In genomic region chr2:151775057-151775740, GRCh38 we compare ENCODE assay signal across 13 cellular contexts. TPM values are rescaled to one million over a fixed set of nuclear protein-coding genes. Genes with fewer than 3 reads are reported as not detected.
A peak's percentile ranks its signal among the peaks of the same experiment; 100 is the strongest.
DNase-seq lines count a peak whose midpoint lies in the region; ATAC-seq and TF ChIP-seq lines count a peak whose summit lies in the region.
"Had no signal": no experiment of that assay in that cellular context is flagged by ENCODE, and none has a peak within 500 bp of the region (broad histone marks: within the 10 kb centered on the region; RNA-seq: fewer than 3 reads in every experiment).

No MANE protein-coding gene starts in this region.

- peaks cover 21% of the 10 kb centered on the region for H3K36me3 ChIP-seq in OCI-LY1 (ENCODE audit: insufficient read depth, low read length)
- H3K36me3 ChIP-seq in fibroblast of lung (ENCODE audit: control insufficient read depth, insufficient read depth, low read length), result no peaks in the 10 kb centered on the region
- peaks cover 0 to 36% (median 2%) of the 10 kb centered on the region in 6 donors for H3K36me3 ChIP-seq in spleen
- no peaks in the 10 kb centered on the region for H3K36me3 ChIP-seq in naive thymus-derived CD4-positive, alpha-beta T cell (ENCODE audit: control insufficient read depth in 2 of 3, insufficient read depth in 3 of 3, low read length in 3 of 3)
- no peaks in the 10 kb centered on the region for H3K36me3 ChIP-seq in testis (ENCODE audit: low read depth, missing control alignments)

- H3K9me3 ChIP-seq in OCI-LY1 (ENCODE audit: low read length) (no peaks in the 10 kb centered on the region), fibroblast of lung (ENCODE audit: control insufficient read depth, insufficient read depth, low read depth, low read length) (no peaks in the 10 kb centered on the region), spleen (peaks cover 0 to 14% (median 0%) of the 10 kb centered on the region in 8 donors), testis (no peaks in the 10 kb centered on the region)
- no peaks in the 10 kb centered on the region for H3K9me3 ChIP-seq in naive thymus-derived CD4-positive, alpha-beta T cell (ENCODE audit: control insufficient read depth in 2 of 3, low read length in 3 of 3)
- H3K9me3 ChIP-seq: pancreas had no signal

- TF ChIP-seq POLR2A in spleen (IDR thresholded peaks at IDR 0.05) (no peak), testis (IDR thresholded peaks at IDR 0.05) (no peak)

- H3K27me3 ChIP-seq in OCI-LY1 (ENCODE audit: insufficient read depth, low read length), result no peaks in the 10 kb centered on the region
- H3K27me3 ChIP-seq in fibroblast of lung (ENCODE audit: control insufficient read depth, insufficient read depth, low read length), result no peaks in the 10 kb centered on the region
- H3K27me3 ChIP-seq in spleen (replicated peaks in 1 of 7), result no peaks in the 10 kb centered on the region
- H3K27me3 ChIP-seq in naive thymus-derived CD4-positive, alpha-beta T cell (ENCODE audit: control insufficient read depth in 2 of 2, insufficient read depth in 2 of 2, low read length in 2 of 2), result no peaks in the 10 kb centered on the region
- no peaks in the 10 kb centered on the region for H3K27me3 ChIP-seq in testis
- H3K27me3 ChIP-seq: pancreas had no signal

- H4K20me1 ChIP-seq in OCI-LY1 (ENCODE audit: insufficient read depth, low read length), result no peaks in the 10 kb centered on the region
- H4K20me1 ChIP-seq in fibroblast of lung (ENCODE audit: control insufficient read depth, extremely low read depth, insufficient read depth, low read length), result no peaks in the 10 kb centered on the region

- POLR2A ChIA-PET in naive thymus-derived CD4-positive, alpha-beta T cell (lab: Charles Lee), result no interaction called here

- H3K4me3 Mint-ChIP-seq in glutamatergic neuron (ENCODE audit: unreplicated experiment), result no peak overlapping the region
- H3K4me3 Mint-ChIP-seq in naive thymus-derived CD4-positive, alpha-beta T cell, result no peak overlapping the region
- H3K4me3 Mint-ChIP-seq: activated naive CD4-positive, alpha-beta T cell treated with anti-CD3 and anti-CD28 coated beads, Interleukin-2, amount 50 U/mL, for 24 hours had no signal

- H3K27ac ChIP-seq in OCI-LY1 (ENCODE audit: low read depth, low read length, poor library complexity, severe bottlenecking) (peak overlapping the region; percentile 67), fibroblast of lung (ENCODE audit: insufficient read depth, low read length) (peak overlapping the region; percentile 41), spleen (peak overlapping the region in 5 of 8 donors; percentile 5 to 60 (median 21)), testis (no peak overlapping the region)
- H3K27ac ChIP-seq in naive thymus-derived CD4-positive, alpha-beta T cell (ENCODE audit: low read depth, low read length), result no peak overlapping the region
- H3K27ac ChIP-seq: pancreas had no signal

- H3K4me3 ChIP-seq in OCI-LY1 (ENCODE audit: low read depth, low read length, poor library complexity, severe bottlenecking) (no peak overlapping the region), fibroblast of lung (replicated peaks in 1 of 4; ENCODE audit: control extremely low read depth in 1 of 4, insufficient read depth in 1 of 4, low read depth in 3 of 4, low read length in 4 of 4) (no peak overlapping the region), spleen (no peak overlapping the region), testis (no peak overlapping the region)
- H3K4me3 ChIP-seq in naive thymus-derived CD4-positive, alpha-beta T cell (ENCODE audit: low read length), result no peak overlapping the region
- H3K4me3 ChIP-seq: pancreas had no signal

- TF ChIP-seq CTCF in OCI-LY1 (IDR thresholded peaks at IDR 0.05; ENCODE audit: low read length) (no peak), fibroblast of lung (conservative IDR thresholded peaks at IDR 0.05 in 1 of 2, IDR thresholded peaks at IDR 0.05 in 1 of 2; ENCODE audit: low read depth in 1 of 2, low read length in 2 of 2) (no peak), spleen (IDR thresholded peaks at IDR 0.05 in 8 of 11, conservative IDR thresholded peaks at IDR 0.05 in 3 of 11) (no peak), glutamatergic neuron (IDR thresholded peaks at IDR 0.05; ENCODE audit: partially characterized antibody, unreplicated experiment) (no peak), testis (IDR thresholded peaks at IDR 0.05) (no peak)

- H3K4me2 ChIP-seq in OCI-LY1 (ENCODE audit: low read length) (peak overlapping the region; percentile 23; the same call in 1 of the 2 replicates), fibroblast of lung (ENCODE audit: extremely low read depth, insufficient read depth, low read length) (no peak overlapping the region)

- no peaks in the 10 kb centered on the region for H3K9me3 Mint-ChIP-seq in glutamatergic neuron (ENCODE audit: unreplicated experiment)
- peaks cover 0 to 17% (median 3%) of the 10 kb centered on the region in 11 donors for H3K9me3 Mint-ChIP-seq in naive thymus-derived CD4-positive, alpha-beta T cell
- H3K9me3 Mint-ChIP-seq: activated naive CD4-positive, alpha-beta T cell treated with anti-CD3 and anti-CD28 coated beads, Interleukin-2, amount 50 U/mL, for 24 hours had no signal

- no peak overlapping the region for H3K27ac Mint-ChIP-seq in glutamatergic neuron (ENCODE audit: unreplicated experiment)
- H3K27ac Mint-ChIP-seq in naive thymus-derived CD4-positive, alpha-beta T cell, result no peak overlapping the region
- H3K27ac Mint-ChIP-seq: activated naive CD4-positive, alpha-beta T cell treated with anti-CD3 and anti-CD28 coated beads, Interleukin-2, amount 50 U/mL, for 24 hours had no signal

- peaks cover 39% of the 10 kb centered on the region for H3K4me1 ChIP-seq in OCI-LY1 (ENCODE audit: insufficient read depth, low read length, severe bottlenecking)
- peaks cover 12% of the 10 kb centered on the region for H3K4me1 ChIP-seq in fibroblast of lung (ENCODE audit: control insufficient read depth, extremely low read depth, insufficient read depth, low read length)
- peaks cover 5 to 49% (median 11%) of the 10 kb centered on the region in 6 donors for H3K4me1 ChIP-seq in spleen
- no peaks in the 10 kb centered on the region for H3K4me1 ChIP-seq in naive thymus-derived CD4-positive, alpha-beta T cell (ENCODE audit: control insufficient read depth in 2 of 2, insufficient read depth in 2 of 2, low read length in 2 of 2)
- peaks cover 5% of the 10 kb centered on the region for H3K4me1 ChIP-seq in testis
- H3K4me1 ChIP-seq: pancreas had no signal

- H3K27me3 Mint-ChIP-seq in glutamatergic neuron (ENCODE audit: unreplicated experiment), result peaks cover 3% of the 10 kb centered on the region
- H3K27me3 Mint-ChIP-seq in naive thymus-derived CD4-positive, alpha-beta T cell, result no peaks in the 10 kb centered on the region
- H3K27me3 Mint-ChIP-seq: activated naive CD4-positive, alpha-beta T cell treated with anti-CD3 and anti-CD28 coated beads, Interleukin-2, amount 50 U/mL, for 24 hours had no signal

- peaks cover 6% of the 10 kb centered on the region for H3F3A ChIP-seq in OCI-LY1 (ENCODE audit: insufficient read depth, low read length)

- no peaks in the 10 kb centered on the region for H3K9me2 ChIP-seq in OCI-LY1 (ENCODE audit: low read depth, low read length)

- H2AFZ ChIP-seq in OCI-LY1 (ENCODE audit: low read length) (no peak overlapping the region), fibroblast of lung (ENCODE audit: low read length) (no peak overlapping the region)

- no peaks in the 10 kb centered on the region for H3K4me1 Mint-ChIP-seq in glutamatergic neuron (ENCODE audit: low read depth, unreplicated experiment)
- peaks cover 0 to 3% (median 0%) of the 10 kb centered on the region in 7 donors for H3K4me1 Mint-ChIP-seq in naive thymus-derived CD4-positive, alpha-beta T cell

- 69 to 84% (median 77%) methylated on average over 6 of the region's 6 CpGs for WGBS in spleen, 5 donors
- WGBS in testis, 2 donors, result 71 to 74% methylated on average over 6 of the region's 6 CpGs

- H3K79me2 ChIP-seq in OCI-LY1 (ENCODE audit: insufficient read depth, low read length), result no peaks in the 10 kb centered on the region
- H3K79me2 ChIP-seq in fibroblast of lung (ENCODE audit: control insufficient read depth, insufficient read depth, low read length), result no peaks in the 10 kb centered on the region

- CTCF ChIA-PET in naive thymus-derived CD4-positive, alpha-beta T cell (lab: Charles Lee), result no interaction called here

- peak; percentile 20 for ATAC-seq in GM21619 (IDR thresholded peaks at IDR 0.05; ENCODE audit: unreplicated experiment)
- no peak for ATAC-seq in naive thymus-derived CD4-positive, alpha-beta T cell

- DNase-seq in fibroblast of lung (ENCODE audit: low read depth in 2 of 2) (peak in 1 of 2 donors; percentile 60), spleen (no peak), glutamatergic neuron (no peak), testis (no peak)
- DNase-seq in activated naive CD4-positive, alpha-beta T cell treated with Interleukin-2 at 50 U/mL for 16 hours, result no peak
- no peak for DNase-seq in naive thymus-derived CD4-positive, alpha-beta T cell
- DNase-seq: DMS79 treated with DMSO at 0.1 percent for 48 hours, islet precursor cell, NCI-H187 treated with DMSO at 0.1 percent for 48 hours, pancreas had no signal

- intact Hi-C loops in spleen (cut with DNase I; ENCODE audit: low total_unique reads), result no loop called here
- intact Hi-C loops in naive thymus-derived CD4-positive, alpha-beta T cell (cut with micrococcal nuclease), result no loop called here
- intact Hi-C loops in testis (cut with DNase I; ENCODE audit: low total_unique reads), result no loop called here

- H3K9ac ChIP-seq in OCI-LY1 (ENCODE audit: low read length) (peak overlapping the region; percentile 50), fibroblast of lung (ENCODE audit: insufficient read depth, low read length) (no peak overlapping the region)

- H3K36me3 Mint-ChIP-seq in glutamatergic neuron (ENCODE audit: unreplicated experiment), result peaks cover 14% of the 10 kb centered on the region
- peaks cover 6 to 58% (median 40%) of the 10 kb centered on the region in 5 donors for H3K36me3 Mint-ChIP-seq in naive thymus-derived CD4-positive, alpha-beta T cell

RNA-seq across cellular contexts. Expression of gene NEB, which starts 40.9 kb away (rescaled TPM):
- total RNA-seq in fibroblast of lung (0.17 and 0.26 TPM in 2 replicates), spleen (1 to 10 TPM; 1.2 to 6.2 (median 2.5) TPM), glutamatergic neuron (ENCODE audit: unreplicated experiment) (0.59 TPM), testis (1 to 10 TPM; 5.5 to 5.7 TPM)
- polyA plus RNA-seq in fibroblast of lung (0.06 and 0.26 TPM in 2 replicates), spleen (1 to 10 TPM in 2 of 3 donors, under 1 TPM in 1; 0.96 to 3.2 (median 1.5) TPM), testis (ENCODE audit: insufficient read depth, low read depth, low replicate concordance) (18.6 TPM)
- polyA plus RNA-seq in fibroblast of lung (2012), result 0.13 TPM in 1 of 2 replicates, not detected in the other
- polyA minus RNA-seq in fibroblast of lung (ENCODE audit: low replicate concordance), result not detected in 2 replicates
- total RNA-seq in naive thymus-derived CD4-positive, alpha-beta T cell, result 1 to 10 TPM in 2 of 5 experiments, under 1 TPM in 3; 0.15 to 1.9 (median 0.89) TPM
- under 1 TPM; 0.14 to 0.26 TPM for polyA plus RNA-seq in naive thymus-derived CD4-positive, alpha-beta T cell

RNA-seq across cellular contexts. Expression of gene ARL5A, which starts 53.0 kb away (rescaled TPM):
- total RNA-seq in fibroblast of lung (32.9 and 40.3 TPM in 2 replicates), spleen (10 to 100 TPM; 38.6 to 89.9 (median 50.5) TPM), glutamatergic neuron (ENCODE audit: unreplicated experiment) (30.3 TPM), testis (10 to 100 TPM; 27.5 to 34.0 TPM)
- polyA plus RNA-seq in fibroblast of lung (25.1 and 29.8 TPM in 2 replicates), spleen (10 to 100 TPM in 2 of 3 donors, 1 to 10 TPM in 1; 9.5 to 14.7 (median 13.6) TPM), testis (ENCODE audit: insufficient read depth, low read depth, low replicate concordance) (19.1 TPM)
- polyA plus RNA-seq in fibroblast of lung (2012), result 21.7 and 22.2 TPM in 2 replicates
- polyA minus RNA-seq in fibroblast of lung (ENCODE audit: low replicate concordance), result 3.7 and 5.3 TPM in 2 replicates
- total RNA-seq in naive thymus-derived CD4-positive, alpha-beta T cell, result 10 to 100 TPM; 25.8 to 43.3 (median 32.3) TPM
- polyA plus RNA-seq in naive thymus-derived CD4-positive, alpha-beta T cell, result 10 to 100 TPM; 52.4 to 68.3 TPM

Comparison
In these comparisons a context has a peak if more than half of its experiments do, and no peak if none do; other contexts are left out.
1. H3K27ac ChIP-seq: peak in OCI-LY1 (single experiment), fibroblast of lung (single experiment) and spleen (5 of 8); none in naive thymus-derived CD4-positive, alpha-beta T cell (single experiment) and testis (0 of 2).